In genomic region chr1:78527706-78528105, GRCh38 we compare ENCODE assay signal across 22 cellular contexts.
"Had no signal": no experiment of that assay in that cellular context is flagged by ENCODE, and none has a peak within 500 bp of the region (broad histone marks: within the 10 kb centered on the region; RNA-seq: fewer than 3 reads in every experiment).

No MANE protein-coding gene starts in this region.

- FAIRE-seq: endometrium, frontal cortex had no signal

- DNase-seq: activated B cell treated with CpG ODN at 0.5 μM for 24 hours; activated CD4-positive, alpha-beta T cell treated with anti-CD3 and anti-CD28 coated beads, Interleukin-2, amount 50 U/mL, for 1 hour; activated CD8-positive, alpha-beta T cell treated with anti-CD3 and anti-CD28 coated beads for 36 hours; activated naive CD4-positive, alpha-beta T cell treated with Interleukin-2 at 50 U/mL for 16 hours; activated naive CD8-positive, alpha-beta T cell treated with anti-CD3 and anti-CD28 coated beads for 36 hours; activated T-cell treated with anti-CD3 and anti-CD28 coated beads, Interleukin-2, amount 50 U/mL, for 72 hours; adrenal gland; aorta; body of pancreas; dermis blood vessel endothelial cell; effector CD8-positive, alpha-beta T cell; esophagus squamous epithelium; kidney glomerular epithelial cell; left ventricle myocardium inferior; mucosa of descending colon; posterior cingulate gyrus; right cardiac atrium; spleen; stimulated activated naive CD4-positive, alpha-beta T cell treated with Interleukin-2 at 50 U/mL for 16 hours had no signal

- ATAC-seq: activated CD8-positive, alpha-beta T cell treated with anti-CD3 and anti-CD28 coated beads for 36 hours; activated T-cell treated with anti-CD3 and anti-CD28 coated beads, Interleukin-2, amount 50 U/mL, for 72 hours; body of pancreas; mucosa of descending colon; natural killer cell treated with Interleukin-12 subunit alpha and Interleukin-12 subunit beta and Interleukin-15 and Interleukin-18, amount 100 ng/mL, for 72 hours; right cardiac atrium had no signal
